Comparison of ENCODE assay signal across 9 cellular contexts in genomic region chr17:48646183-48647102, GRCh38. TPM values are rescaled to one million over a fixed set of nuclear protein-coding genes. Genes with fewer than 3 reads are reported as not detected.
DNase-seq lines count a peak whose midpoint lies in the region; ATAC-seq, FAIRE-seq and TF ChIP-seq lines count a peak whose summit lies in the region.
"Had no signal": no experiment of that assay in that cellular context is flagged by ENCODE, and none has a peak within 500 bp of the region (broad histone marks: within the 10 kb centered on the region; RNA-seq: fewer than 3 reads in every experiment).

No MANE protein-coding gene starts in this region.

- no peaks in the 10 kb centered on the region for H3K9me3 ChIP-seq in endothelial cell of umbilical vein (replicated peaks; ENCODE audit: control insufficient read depth, insufficient read depth, low read length)

- DNase-seq in DMS153 treated with DMSO at 0.1 percent for 48 hours (lab: John Stamatoyannopoulos, UW; ENCODE audit: unreplicated experiment) (peak; percentile 35), DMS153 (lab: John Stamatoyannopoulos, UW) (no peak), NCI-H774 (lab: John Stamatoyannopoulos, UW) (peak; percentile 64), endothelial cell of umbilical vein (ENCODE audit: low read depth, low spot score) (no peak), AG08395 (ENCODE audit: low spot score) (no peak)
- DNase-seq in stimulated activated CD8-positive, alpha-beta memory T cell treated with anti-CD3 and anti-CD28 coated beads, Interleukin-4, amount 100 ng/mL, for 24 hours (ENCODE audit: low read depth), result peak; percentile 9

- no peaks in the 10 kb centered on the region for H3K4me1 ChIP-seq in endothelial cell of umbilical vein (ENCODE audit: control insufficient read depth, extremely low read depth, insufficient read depth, low read length)

- H3K79me2 ChIP-seq in endothelial cell of umbilical vein (ENCODE audit: control insufficient read depth, insufficient read depth, low read length), result no peaks in the 10 kb centered on the region

- no peaks in the 10 kb centered on the region for H3K36me3 ChIP-seq in endothelial cell of umbilical vein (ENCODE audit: control insufficient read depth in 2 of 2, extremely low read depth in 1 of 2, insufficient read depth in 2 of 2, low read length in 2 of 2)

- H3K4me2 ChIP-seq in endothelial cell of umbilical vein (ENCODE audit: insufficient read depth, low read length), result no peak overlapping the region

- no peak overlapping the region for H3K9ac ChIP-seq in endothelial cell of umbilical vein (replicated peaks; ENCODE audit: extremely low read depth, insufficient read depth, low read length)

- no peaks in the 10 kb centered on the region for H3K9me1 ChIP-seq in endothelial cell of umbilical vein (replicated peaks; ENCODE audit: control insufficient read depth, extremely low read depth, insufficient read depth, low read length)

- BruUV-seq in endothelial cell of umbilical vein (replicated peaks; lab: Mats Ljungman, UMichigan), result no TSS peak

- TF ChIP-seq CTCF in endothelial cell of umbilical vein (IDR thresholded peaks at IDR 0.05; ENCODE audit: extremely low read depth in 1 of 2, insufficient read depth in 1 of 2, low read depth in 1 of 2, low read length in 2 of 2), result no peak

- H3K27me3 ChIP-seq in endothelial cell of umbilical vein (ENCODE audit: control insufficient read depth in 2 of 2, insufficient read depth in 2 of 2, low read length in 2 of 2), result peaks cover 62 to 70% of the 10 kb centered on the region in 2 experiments

- POLR2A ChIA-PET in endothelial cell of umbilical vein (lab: Charles Lee), result interaction anchor here (0.7 kb wide), 1 partner anchor 1441 kb away, joined by 4 read pairs; no protein-coding TSS in a partner anchor

- intact Hi-C loops in endothelial cell of umbilical vein (cut with micrococcal nuclease), result no loop called here

- H4K20me1 ChIP-seq in endothelial cell of umbilical vein (replicated peaks; ENCODE audit: control insufficient read depth, extremely low read depth, insufficient read depth, low read length), result no peaks in the 10 kb centered on the region

- no peak for FAIRE-seq in endothelial cell of umbilical vein (lab: Jason Lieb, UNC)

- H3K27ac ChIP-seq in endothelial cell of umbilical vein (ENCODE audit: insufficient read depth, low read depth, low read length), result no peak overlapping the region
- H3K27ac ChIP-seq: 22Rv1 had no signal

- no peak for ATAC-seq in GM19328 (IDR thresholded peaks at IDR 0.05; ENCODE audit: unreplicated experiment)
- no peak for ATAC-seq in GM21367 (IDR thresholded peaks at IDR 0.05; ENCODE audit: unreplicated experiment)

- dilution Hi-C loops in endothelial cell of umbilical vein (cut with MboI; ENCODE audit: extremely low pct_ligation_motif_present, low sequenced_read_pairs), result no loop called here

- no peak overlapping the region for H3K4me3 ChIP-seq in endothelial cell of umbilical vein (replicated peaks in 1 of 3; ENCODE audit: insufficient read depth in 1 of 3, low read depth in 1 of 3, low read length in 3 of 3)

- H2AFZ ChIP-seq in endothelial cell of umbilical vein (ENCODE audit: low read depth, low read length), result no peak overlapping the region

- no peak for TF ChIP-seq POLR2A in endothelial cell of umbilical vein (IDR thresholded peaks at IDR 0.05; ENCODE audit: low read depth, low read length)

- CTCF ChIA-PET in endothelial cell of umbilical vein (lab: Charles Lee), result interaction anchor here (4.5 kb wide), 1 partner anchor 10 kb away, joined by 23 read pairs; no protein-coding TSS in a partner anchor

TF ChIP-seq in endothelial cell of umbilical vein, 7 proteins besides CTCF, POLR2A, EP300 and RAD21:
- TF ChIP-seq GATA2 (IDR thresholded peaks at IDR 0.05; ENCODE audit: insufficient read depth, insufficient read length, low read depth, low read length) (no peak), MAX (IDR thresholded peaks at IDR 0.05; ENCODE audit: insufficient read depth, insufficient read length) (no peak), JUN (IDR thresholded peaks at IDR 0.05; ENCODE audit: borderline replicate concordance, insufficient read depth, insufficient read length, low read depth) (no peak), EZH2 (IDR thresholded peaks at IDR 0.05; ENCODE audit: borderline replicate concordance, low read depth, low read length, severe bottlenecking) (peak; percentile 38), MYC (IDR thresholded peaks at IDR 0.05; ENCODE audit: low read depth, low read length) (no peak), POLR2AphosphoS5 (IDR thresholded peaks at IDR 0.05; ENCODE audit: insufficient read depth, low read depth, low read length) (no peak)

RNA-seq across cellular contexts. Expression of gene HOXB9, which starts 20.3 kb away (rescaled TPM):
- 0.69 and 1.1 TPM in 2 replicates for total RNA-seq in endothelial cell of umbilical vein
- 0.49 and 0.79 TPM in 2 replicates for polyA plus RNA-seq in endothelial cell of umbilical vein
- 0.62 and 0.82 TPM in 2 replicates for polyA plus RNA-seq in endothelial cell of umbilical vein (2011; cell fraction: cytosol; rRNA removed)
- 0.50 and 0.54 TPM in 2 replicates for polyA plus RNA-seq in endothelial cell of umbilical vein (2011; cell fraction: nucleus; rRNA removed)
- polyA plus RNA-seq in endothelial cell of umbilical vein (2012), result 0.98 and 1.4 TPM in 2 replicates
- polyA minus RNA-seq in endothelial cell of umbilical vein, result 1.3 and 2.6 TPM in 2 replicates
- not detected for polyA minus RNA-seq in endothelial cell of umbilical vein (2011; cell fraction: cytosol; rRNA and poly(A)+ RNA removed)
- polyA minus RNA-seq in endothelial cell of umbilical vein (2011; cell fraction: nucleus; rRNA and poly(A)+ RNA removed), result 0.24 and 0.38 TPM in 2 replicates

RNA-seq across cellular contexts. Expression of gene HOXB8, which starts 31.4 kb away (rescaled TPM):
- total RNA-seq in endothelial cell of umbilical vein, result 1.7 and 2.0 TPM in 2 replicates
- polyA plus RNA-seq in endothelial cell of umbilical vein, result 1.6 and 2.4 TPM in 2 replicates
- polyA plus RNA-seq in endothelial cell of umbilical vein (2011; cell fraction: cytosol; rRNA removed), result 0.81 and 0.86 TPM in 2 replicates
- 0.63 and 0.96 TPM in 2 replicates for polyA plus RNA-seq in endothelial cell of umbilical vein (2011; cell fraction: nucleus; rRNA removed)
- 3.4 and 3.6 TPM in 2 replicates for polyA plus RNA-seq in endothelial cell of umbilical vein (2012)
- polyA minus RNA-seq in endothelial cell of umbilical vein, result 0.25 and 1.7 TPM in 2 replicates
- polyA minus RNA-seq in endothelial cell of umbilical vein (2011; cell fraction: cytosol; rRNA and poly(A)+ RNA removed), result not detected
- polyA minus RNA-seq in endothelial cell of umbilical vein (2011; cell fraction: nucleus; rRNA and poly(A)+ RNA removed), result 0.67 and 0.91 TPM in 2 replicates

RNA-seq across cellular contexts. Expression of gene HOXB7, which starts 35.6 kb away (rescaled TPM):
- 24.5 and 29.8 TPM in 2 replicates for total RNA-seq in endothelial cell of umbilical vein
- 23.5 and 24.2 TPM in 2 replicates for polyA plus RNA-seq in endothelial cell of umbilical vein
- polyA plus RNA-seq in endothelial cell of umbilical vein (2011; cell fraction: cytosol; rRNA removed), result 18.2 and 21.3 TPM in 2 replicates
- polyA plus RNA-seq in endothelial cell of umbilical vein (2011; cell fraction: nucleus; rRNA removed), result 5.5 and 6.9 TPM in 2 replicates
- polyA plus RNA-seq in endothelial cell of umbilical vein (2012), result 26.0 and 33.3 TPM in 2 replicates
- polyA minus RNA-seq in endothelial cell of umbilical vein, result 8.2 and 9.4 TPM in 2 replicates
- 10.9 TPM for polyA minus RNA-seq in endothelial cell of umbilical vein (2011; cell fraction: cytosol; rRNA and poly(A)+ RNA removed)
- polyA minus RNA-seq in endothelial cell of umbilical vein (2011; cell fraction: nucleus; rRNA and poly(A)+ RNA removed), result 1.3 and 1.5 TPM in 2 replicates

RNA-seq across cellular contexts. Expression of gene HOXB6, which starts 41.7 kb away (rescaled TPM):
- 24.0 and 27.4 TPM in 2 replicates for total RNA-seq in endothelial cell of umbilical vein
- polyA plus RNA-seq in endothelial cell of umbilical vein, result 8.8 and 10.0 TPM in 2 replicates
- polyA plus RNA-seq in endothelial cell of umbilical vein (2011; cell fraction: cytosol; rRNA removed), result 4.3 and 6.1 TPM in 2 replicates
- 42.1 and 47.5 TPM in 2 replicates for polyA plus RNA-seq in endothelial cell of umbilical vein (2011; cell fraction: nucleus; rRNA removed)
- 12.4 and 13.8 TPM in 2 replicates for polyA plus RNA-seq in endothelial cell of umbilical vein (2012)
- 3.9 and 7.0 TPM in 2 replicates for polyA minus RNA-seq in endothelial cell of umbilical vein
- polyA minus RNA-seq in endothelial cell of umbilical vein (2011; cell fraction: cytosol; rRNA and poly(A)+ RNA removed), result 2.8 TPM
- polyA minus RNA-seq in endothelial cell of umbilical vein (2011; cell fraction: nucleus; rRNA and poly(A)+ RNA removed), result 9.1 and 16.5 TPM in 2 replicates

RNA-seq across cellular contexts. Expression of gene HOXB5, which starts 52.9 kb away (rescaled TPM):
- total RNA-seq in endothelial cell of umbilical vein, result 7.3 and 8.5 TPM in 2 replicates
- polyA plus RNA-seq in endothelial cell of umbilical vein, result 2.0 and 2.6 TPM in 2 replicates
- polyA plus RNA-seq in endothelial cell of umbilical vein (2011; cell fraction: cytosol; rRNA removed), result 1.0 and 1.1 TPM in 2 replicates
- 13.1 and 13.2 TPM in 2 replicates for polyA plus RNA-seq in endothelial cell of umbilical vein (2011; cell fraction: nucleus; rRNA removed)
- 3.3 and 3.5 TPM in 2 replicates for polyA plus RNA-seq in endothelial cell of umbilical vein (2012)
- 0.57 and 0.58 TPM in 2 replicates for polyA minus RNA-seq in endothelial cell of umbilical vein
- polyA minus RNA-seq in endothelial cell of umbilical vein (2011; cell fraction: cytosol; rRNA and poly(A)+ RNA removed), result 0.82 TPM
- 2.5 and 2.6 TPM in 2 replicates for polyA minus RNA-seq in endothelial cell of umbilical vein (2011; cell fraction: nucleus; rRNA and poly(A)+ RNA removed)

Comparison
In these comparisons a context has a peak if more than half of its experiments do, and no peak if none do; other contexts are left out.
1. DNase-seq: peak in DMS153 treated with DMSO at 0.1 percent for 48 hours (single experiment), NCI-H774 (single experiment) and stimulated activated CD8-positive, alpha-beta memory T cell treated with anti-CD3 and anti-CD28 coated beads, Interleukin-4, amount 100 ng/mL, for 24 hours (single experiment); none in DMS153 (single experiment), endothelial cell of umbilical vein (single experiment) and AG08395 (single experiment).